ENCODE assay signal across 14 cellular contexts in genomic region chr11:102553835-102554282, GRCh38. TPM values are rescaled to one million over a fixed set of nuclear protein-coding genes. Genes with fewer than 3 reads are reported as not detected.
DNase-seq lines count a peak whose midpoint lies in the region; ATAC-seq and TF ChIP-seq lines count a peak whose summit lies in the region.
"Had no signal": no experiment of that assay in that cellular context is flagged by ENCODE, and none has a peak within 500 bp of the region (broad histone marks: within the 10 kb centered on the region; RNA-seq: fewer than 3 reads in every experiment).

No MANE protein-coding gene starts in this region.

- no peaks in the 10 kb centered on the region for H3K9me3 ChIP-seq in hepatocyte (ENCODE audit: low read depth)
- no peaks in the 10 kb centered on the region for H3K9me3 ChIP-seq in MG63
- H3K9me3 ChIP-seq: thyroid gland had no signal

- no peak for TF ChIP-seq CTCF in hepatocyte (IDR thresholded peaks at IDR 0.05; ENCODE audit: poor library complexity)

- peak; percentile 92 for ATAC-seq in GM18517 (IDR thresholded peaks at IDR 0.05; ENCODE audit: unreplicated experiment)
- peak; percentile 75 for ATAC-seq in GM21528 (IDR thresholded peaks at IDR 0.05; ENCODE audit: low FRiP score, unreplicated experiment)
- peak; percentile 86 for ATAC-seq in HG03175 (IDR thresholded peaks at IDR 0.05; ENCODE audit: unreplicated experiment)
- ATAC-seq in esophagus mucosa, result peak; percentile 93
- ATAC-seq: CD8-positive, alpha-beta T cell had no signal

- H3K36me3 ChIP-seq in hepatocyte (replicated peaks; ENCODE audit: insufficient read depth, low read depth), result no peaks in the 10 kb centered on the region
- no peaks in the 10 kb centered on the region for H3K36me3 ChIP-seq in MG63
- H3K36me3 ChIP-seq: thyroid gland had no signal

- WGBS in hepatocyte (ENCODE audit: low lambda C conversion rate, missing lambda C conversion rate), result 84% methylated on average over 5 of the region's 5 CpGs

- in situ Hi-C loops in KBM-7 (cut with MboI; ENCODE audit: low pct_unique_long_range_greater_than_20kb, low sequenced_read_pairs), result no loop called here

- no peaks in the 10 kb centered on the region for H3K9me2 ChIP-seq in hepatocyte (replicated peaks; ENCODE audit: insufficient read depth)

- no peaks in the 10 kb centered on the region for H4K20me1 ChIP-seq in hepatocyte (ENCODE audit: insufficient read depth, poor library complexity, severe bottlenecking)

- H3K27me3 ChIP-seq in hepatocyte (no peaks in the 10 kb centered on the region), MG63 (no peaks in the 10 kb centered on the region)
- H3K27me3 ChIP-seq: thyroid gland had no signal

- no peaks in the 10 kb centered on the region for H3K79me2 ChIP-seq in hepatocyte

- peaks cover 18% of the 10 kb centered on the region for H3K4me1 ChIP-seq in hepatocyte (ENCODE audit: insufficient read depth)

- H3K27ac ChIP-seq in hepatocyte, result no peak overlapping the region

- H2AFZ ChIP-seq in hepatocyte, result no peak overlapping the region

- no peak for DNase-seq in hepatocyte (ENCODE audit: low spot score)
- no peak for DNase-seq in KBM-7
- no peak for DNase-seq in MG63
- no peak for DNase-seq in kidney glomerular epithelial cell (lab: John Stamatoyannopoulos, UW)
- DNase-seq: CD8-positive, alpha-beta T cell; central memory CD4-positive, alpha-beta T cell; head of caudate nucleus; naive B cell; Right ventricle myocardium superior; thyroid gland had no signal

- no peak overlapping the region for H3K4me2 ChIP-seq in hepatocyte

- H3K4me3 ChIP-seq in hepatocyte (no peak overlapping the region), MG63 (no peak overlapping the region)
- H3K4me3 ChIP-seq: thyroid gland had no signal

RNA-seq across cellular contexts. Expression of gene MMP7, which starts 23.3 kb away (rescaled TPM):
- 23.7 TPM for total RNA-seq in esophagus mucosa
- total RNA-seq in hepatocyte, result 1.9 and 5.0 TPM in 2 replicates
- 2.8 and 3.4 TPM in 2 replicates for polyA plus RNA-seq in hepatocyte
- not detected in 2 replicates for total RNA-seq in MG63 (2014; rRNA removed; shearing (Covaris generic); ENCODE audit: low replicate concordance)
- total RNA-seq: CD8-positive, alpha-beta T cell; Right ventricle myocardium superior had no signal
